ENCODE assay signal across 21 cellular contexts in the genomic region with DNA sequence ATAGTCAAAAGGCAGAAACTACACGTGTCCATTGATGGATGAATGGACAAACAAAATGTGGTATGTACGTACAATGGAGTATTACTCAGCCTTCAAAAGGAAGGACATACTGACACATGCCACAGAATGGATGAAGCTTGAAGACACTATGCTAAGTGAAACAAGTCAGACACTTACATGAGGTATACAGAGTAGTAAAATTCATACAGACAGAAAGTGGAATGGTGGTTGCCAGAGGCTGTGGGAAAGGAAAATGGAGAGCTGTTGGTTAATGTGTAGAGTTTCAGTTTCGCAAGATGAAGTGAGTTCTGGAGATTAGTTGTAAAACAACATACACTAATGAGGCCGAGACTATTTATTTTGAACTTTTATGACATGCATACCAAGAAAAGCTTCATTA.
"Had no signal": no experiment of that assay in that cellular context is flagged by ENCODE, and none has a peak within 500 bp of the region (broad histone marks: within the 10 kb centered on the region; RNA-seq: fewer than 3 reads in every experiment).

No MANE protein-coding gene starts in this region.

- H3K4me3 Mint-ChIP-seq: T-cell had no signal

- H3K4me2 ChIP-seq: SK-N-SH had no signal

- H3K9ac ChIP-seq: SK-N-SH had no signal

- H3K27ac Mint-ChIP-seq: T-cell had no signal

- H3K27ac ChIP-seq: RWPE1 had no signal

- ATAC-seq: Panc1, PC-3, T-cell had no signal

- H3K36me3 Mint-ChIP-seq: T-cell had no signal

- H3K4me1 Mint-ChIP-seq: T-cell had no signal

- H3K9me3 ChIP-seq: SK-N-SH had no signal

- DNase-seq: KBM-7; NCI-H1092 treated with DMSO at 0.1 percent for 48 hours; NCI-H1436; NCI-H187; NCI-H2029; NCI-H2081 treated with DMSO at 0.1 percent for 48 hours; NCI-H2171; NCI-H226; NCI-H446; NCI-H510A; NCI-H524 treated with DMSO at 0.1 percent for 48 hours; NCI-H69; NCI-H774; NK-92 treated with Interleukin-12 subunit alpha and Interleukin-12 subunit beta, amount 100 ng/mL, for 24 hours; PC-3; SHP77; SK-N-SH; SW 1271; T-cell had no signal

- H3K9me3 Mint-ChIP-seq: T-cell had no signal
